17 cellular contexts compared by ENCODE assay signal in the genomic region with DNA sequence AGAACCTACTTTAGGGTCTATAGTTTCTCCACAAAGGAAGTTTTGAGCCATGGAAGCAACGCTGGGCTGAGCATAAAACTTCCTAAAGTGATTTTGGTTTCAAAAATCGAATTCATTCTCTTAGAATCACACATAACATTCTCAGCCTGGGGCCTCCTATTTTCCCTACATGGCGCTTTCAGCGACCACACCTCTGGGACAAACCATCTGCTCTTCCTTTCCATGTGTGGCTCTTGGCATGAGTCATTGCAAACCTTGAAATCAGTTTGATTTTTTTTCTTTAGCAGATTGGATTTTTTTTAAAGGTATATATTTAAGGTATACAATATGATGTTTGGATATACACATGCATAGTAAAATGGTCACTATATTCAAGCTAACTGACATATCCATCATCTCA.
DNase-seq lines count a peak whose midpoint lies in the region; ATAC-seq and TF ChIP-seq lines count a peak whose summit lies in the region.
"Had no signal": no experiment of that assay in that cellular context is flagged by ENCODE, and none has a peak within 500 bp of the region (broad histone marks: within the 10 kb centered on the region; RNA-seq: fewer than 3 reads in every experiment).

No MANE protein-coding gene starts in this region.

- POLR2A ChIA-PET in activated CD8-positive, alpha-beta T cell treated with anti-CD3 and anti-CD28 coated beads, Interleukin-2, amount 10 ng/mL, durations not matched to agents 7 days and 5 days (lab: Charles Lee): interaction anchor here (0.6 to 0.8 kb wide), 2 partner anchors 113 to 310 kb away, joined by 4 to 5 read pairs; no protein-coding TSS in a partner anchor

- no peaks in the 10 kb centered on the region for H3K27me3 Mint-ChIP-seq in HFFc6 (ENCODE audit: insufficient read depth)
- H3K27me3 Mint-ChIP-seq in activated CD8-positive, alpha-beta T cell treated with anti-CD3 and anti-CD28 coated beads, Interleukin-2, amount 10 ng/mL, durations not matched to agents 7 days and 5 days (ENCODE audit: low read depth): peaks cover 6% of the 10 kb centered on the region

- H2AK5ac ChIP-seq in mesenchymal stem cell (ENCODE audit: low read length, severe bottlenecking): no peak overlapping the region

- no peak overlapping the region for H3K27ac ChIP-seq in mesenchymal stem cell (ENCODE audit: low read length, poor library complexity, severe bottlenecking)

- peak overlapping the region; percentile 2; the same call in 1 of the 2 replicates for H3K27ac Mint-ChIP-seq in HFFc6
- H3K27ac Mint-ChIP-seq in activated CD8-positive, alpha-beta T cell treated with anti-CD3 and anti-CD28 coated beads, Interleukin-2, amount 10 ng/mL, durations not matched to agents 7 days and 5 days: no peak overlapping the region
- H3K27ac Mint-ChIP-seq: T-cell had no signal

- DNase-seq in EL: peak; percentile 45
- no peak for DNase-seq in HFFc6
- DNase-seq in SW480 (ENCODE audit: low spot score): peak; percentile 57
- peak; percentile 21 for DNase-seq in mesenchymal stem cell
- no peak for DNase-seq in Kasumi-1 (lab: John Stamatoyannopoulos, UW)
- DNase-seq in AG08396 (ENCODE audit: low spot score): no peak
- no peak for DNase-seq in activated CD8-positive, alpha-beta T cell treated with anti-CD3 and anti-CD28 coated beads, Interleukin-2, amount 10 ng/mL, durations not matched to agents 7 days and 5 days
- DNase-seq: ACHN, Caco-2, DMS79, GOT3, Karpas-422, NCI-H2029, NCI-H510A treated with DMSO at 0.1 percent for 48 hours, T-cell had no signal

- H3K79me1 ChIP-seq in mesenchymal stem cell (replicated peaks; ENCODE audit: low read length, poor library complexity, severe bottlenecking): no peaks in the 10 kb centered on the region

- no peak overlapping the region for H2BK12ac ChIP-seq in mesenchymal stem cell (ENCODE audit: low read length in 2 of 2)

- WGBS in mesenchymal stem cell: 42% methylated on average over 4 of the region's 4 CpGs

- no peak overlapping the region for H3K4ac ChIP-seq in mesenchymal stem cell (ENCODE audit: low read depth in 1 of 2, low read length in 2 of 2)

- H3K18ac ChIP-seq in mesenchymal stem cell (ENCODE audit: low read depth in 1 of 2, low read length in 2 of 2): no peak overlapping the region

- ATAC-seq in activated CD8-positive, alpha-beta T cell treated with anti-CD3 and anti-CD28 coated beads, Interleukin-2, amount 10 ng/mL, durations not matched to agents 7 days and 5 days: no peak
- ATAC-seq: Panc1, Right ventricle myocardium inferior, T-cell had no signal

- H3K9ac ChIP-seq in mesenchymal stem cell (ENCODE audit: low read length): no peak overlapping the region

- no peaks in the 10 kb centered on the region; the same call in 1 of the 2 replicates for H3K9me3 Mint-ChIP-seq in HFFc6
- H3K9me3 Mint-ChIP-seq in activated CD8-positive, alpha-beta T cell treated with anti-CD3 and anti-CD28 coated beads, Interleukin-2, amount 10 ng/mL, durations not matched to agents 7 days and 5 days (ENCODE audit: insufficient read depth): no peaks in the 10 kb centered on the region
- H3K9me3 Mint-ChIP-seq: T-cell had no signal

- no peak overlapping the region for H4K8ac ChIP-seq in mesenchymal stem cell (ENCODE audit: low read length)

- no peak overlapping the region for H2BK15ac ChIP-seq in mesenchymal stem cell (ENCODE audit: low read depth, poor library complexity, severe bottlenecking)

- CTCF ChIA-PET in activated CD8-positive, alpha-beta T cell treated with anti-CD3 and anti-CD28 coated beads, Interleukin-2, amount 10 ng/mL, durations not matched to agents 7 days and 5 days (lab: Charles Lee): no interaction called here

- no peaks in the 10 kb centered on the region for H3K9me3 ChIP-seq in mesenchymal stem cell (ENCODE audit: control insufficient read depth, low read length)
- H3K9me3 ChIP-seq: Caco-2 had no signal

- no peak overlapping the region for H3K4me2 ChIP-seq in mesenchymal stem cell (ENCODE audit: low read length, poor library complexity, severe bottlenecking)

- H3K4me1 ChIP-seq in mesenchymal stem cell (ENCODE audit: control insufficient read depth, insufficient read depth, low read depth, low read length): peaks cover 2% of the 10 kb centered on the region

- H2BK5ac ChIP-seq in mesenchymal stem cell (ENCODE audit: low read depth, low read length, poor library complexity, severe bottlenecking): no peak overlapping the region

- no peaks in the 10 kb centered on the region for H3K36me3 ChIP-seq in mesenchymal stem cell (ENCODE audit: control insufficient read depth in 1 of 2, insufficient read depth in 2 of 2, low read depth in 1 of 2, low read length in 2 of 2)

- TF ChIP-seq CTCF in HFFc6 (IDR thresholded peaks at IDR 0.05): no peak

- peaks cover 0 to 5% of the 10 kb centered on the region in 2 experiments for H3K27me3 ChIP-seq in mesenchymal stem cell (ENCODE audit: control insufficient read depth in 1 of 2, insufficient read depth in 1 of 2, low read length in 2 of 2)

- H3K4me3 ChIP-seq in mesenchymal stem cell (ENCODE audit: insufficient read depth in 1 of 2, low read depth in 1 of 2, low read length in 2 of 2): no peak overlapping the region

- no peak overlapping the region for H3K14ac ChIP-seq in mesenchymal stem cell (ENCODE audit: low read length in 2 of 2)

- no peak overlapping the region for H2AFZ ChIP-seq in mesenchymal stem cell (ENCODE audit: low read depth, low read length)

- H3K23ac ChIP-seq in mesenchymal stem cell (ENCODE audit: low read length in 2 of 2): no peak overlapping the region

- H2BK120ac ChIP-seq in mesenchymal stem cell (ENCODE audit: low read depth, low read length): no peak overlapping the region

- no peak overlapping the region for H4K91ac ChIP-seq in mesenchymal stem cell (ENCODE audit: low read length)

- no peak overlapping the region for H3K4me3 Mint-ChIP-seq in HFFc6
- H3K4me3 Mint-ChIP-seq in activated CD8-positive, alpha-beta T cell treated with anti-CD3 and anti-CD28 coated beads, Interleukin-2, amount 10 ng/mL, durations not matched to agents 7 days and 5 days: no peak overlapping the region
- H3K4me3 Mint-ChIP-seq: T-cell had no signal

- 0 out of 2 replicates have a peak, but pooled peaks cover 7% of the 10 kb centered on the region for H3K36me3 Mint-ChIP-seq in HFFc6 (ENCODE audit: low read depth)
- no peaks in the 10 kb centered on the region for H3K36me3 Mint-ChIP-seq in activated CD8-positive, alpha-beta T cell treated with anti-CD3 and anti-CD28 coated beads, Interleukin-2, amount 10 ng/mL, durations not matched to agents 7 days and 5 days (ENCODE audit: low read depth)
- H3K36me3 Mint-ChIP-seq: T-cell had no signal

- peaks cover 66% of the 10 kb centered on the region for H3K4me1 Mint-ChIP-seq in HFFc6 (ENCODE audit: low read depth)
- H3K4me1 Mint-ChIP-seq in activated CD8-positive, alpha-beta T cell treated with anti-CD3 and anti-CD28 coated beads, Interleukin-2, amount 10 ng/mL, durations not matched to agents 7 days and 5 days (ENCODE audit: low read depth): no peaks in the 10 kb centered on the region
- H3K4me1 Mint-ChIP-seq: T-cell had no signal

Comparison
In these comparisons a context has a peak if more than half of its experiments do, and no peak if none do; other contexts are left out.
1. DNase-seq: peak in EL (single experiment), SW480 (single experiment) and mesenchymal stem cell (single experiment); none in HFFc6 (single experiment), Kasumi-1 (0 of 2), AG08396 (single experiment) and activated CD8-positive, alpha-beta T cell treated with anti-CD3 and anti-CD28 coated beads, Interleukin-2, amount 10 ng/mL, durations not matched to agents 7 days and 5 days (single experiment).